Comparison of ENCODE assay signal across 17 cellular contexts in genomic region chrX:45755719-45756118, GRCh38.
A peak's percentile ranks its signal among the peaks of the same experiment; 100 is the strongest.
DNase-seq lines count a peak whose midpoint lies in the region; ATAC-seq and TF ChIP-seq lines count a peak whose summit lies in the region.
"Had no signal": no experiment of that assay in that cellular context is flagged by ENCODE, and none has a peak within 500 bp of the region (broad histone marks: within the 10 kb centered on the region; RNA-seq: fewer than 3 reads in every experiment).

No MANE protein-coding gene starts in this region.

- 52% methylated on average over 2 of the region's 2 CpGs for WGBS in smooth muscle cell (ENCODE audit: low lambda C conversion rate)

- H3K27me3 ChIP-seq in smooth muscle cell (ENCODE audit: low read depth) = no peaks in the 10 kb centered on the region
- H3K27me3 ChIP-seq: SJSA1 had no signal

- H3K36me3 ChIP-seq in KOPT-K1 (ENCODE audit: insufficient read depth, low read length) (no peaks in the 10 kb centered on the region), smooth muscle cell (ENCODE audit: low read depth) (no peaks in the 10 kb centered on the region)

- no peak for ATAC-seq in activated T-cell treated with anti-CD3 and anti-CD28 coated beads, Interleukin-2, amount 50 U/mL, for 72 hours (replicated peaks in 1 of 2)
- ATAC-seq in HG03097 (IDR thresholded peaks at IDR 0.05; ENCODE audit: low FRiP score, unreplicated experiment) = no peak
- ATAC-seq: WTC11 had no signal

- no peak overlapping the region for H2AFZ ChIP-seq in smooth muscle cell (ENCODE audit: low read depth)

- H3K9ac ChIP-seq in smooth muscle cell (ENCODE audit: low read depth) = no peak overlapping the region

- peaks cover 7 to 15% of the 10 kb centered on the region in 2 donors for H3K36me3 Mint-ChIP-seq in activated T-cell treated with anti-CD3 and anti-CD28 coated beads, Interleukin-2, amount 50 U/mL, for 72 hours (ENCODE audit: insufficient read depth in 2 of 2)
- peaks cover 34% of the 10 kb centered on the region for H3K36me3 Mint-ChIP-seq in activated naive CD8-positive, alpha-beta T cell treated with anti-CD3 and anti-CD28 coated beads for 36 hours

- peaks cover 0 to 1% of the 10 kb centered on the region in 2 donors for H3K9me3 Mint-ChIP-seq in activated T-cell treated with anti-CD3 and anti-CD28 coated beads, Interleukin-2, amount 50 U/mL, for 72 hours
- H3K9me3 Mint-ChIP-seq in activated naive CD8-positive, alpha-beta T cell treated with anti-CD3 and anti-CD28 coated beads for 36 hours = no peaks in the 10 kb centered on the region
- H3K9me3 Mint-ChIP-seq: WTC11 had no signal

- H3K4me3 ChIP-seq in smooth muscle cell = no peak overlapping the region
- H3K4me3 ChIP-seq: SJSA1 had no signal

- no peak for DNase-seq in activated T-cell treated with anti-CD3 and anti-CD28 coated beads, Interleukin-2, amount 50 U/mL, for 72 hours
- DNase-seq in activated T-cell treated with anti-CD3 and anti-CD28 coated beads, Interleukin-2, amount 50 U/mL, for 1 hour = no peak
- DNase-seq in activated naive CD8-positive, alpha-beta T cell treated with anti-CD3 and anti-CD28 coated beads for 36 hours = no peak
- DNase-seq in smooth muscle cell (lab: John Stamatoyannopoulos, UW; ENCODE audit: unreplicated experiment) = no peak
- no peak for DNase-seq in NCI-H526 treated with DMSO at 0.1 percent for 48 hours (lab: John Stamatoyannopoulos, UW)
- DNase-seq in NCI-H345 treated with DMSO at 0.1 percent for 48 hours (lab: John Stamatoyannopoulos, UW; ENCODE audit: unreplicated experiment) = no peak
- DNase-seq: activated effector memory CD4-positive, alpha-beta T cell treated with anti-CD3 and anti-CD28 coated beads, Interleukin-2, amount 50 U/mL, for 16 hours; DND-41; Karpas-422; kidney; NCI-H187 treated with DMSO at 0.1 percent for 48 hours; NCI-H82; stimulated activated CD4-positive, alpha-beta T cell treated with anti-CD3 and anti-CD28 coated beads, Interleukin-1b, Interleukin-23, amount 100 ng/mL, for 48 hours had no signal

- H3K4me1 ChIP-seq in smooth muscle cell (ENCODE audit: low read depth) = no peaks in the 10 kb centered on the region

- no peaks in the 10 kb centered on the region for H3K9me3 ChIP-seq in KOPT-K1 (ENCODE audit: insufficient read depth, low read length, poor library complexity, severe bottlenecking)
- no peaks in the 10 kb centered on the region for H3K9me3 ChIP-seq in smooth muscle cell (replicated peaks; ENCODE audit: low read depth)
- H3K9me3 ChIP-seq: SJSA1 had no signal

- H3K27ac ChIP-seq in KOPT-K1 (ENCODE audit: low read depth, low read length, poor library complexity, severe bottlenecking) (peak overlapping the region; percentile 87), smooth muscle cell (ENCODE audit: low read depth) (peak overlapping the region; percentile 88)

- H3K27ac Mint-ChIP-seq in activated T-cell treated with anti-CD3 and anti-CD28 coated beads, Interleukin-2, amount 50 U/mL, for 72 hours = peak overlapping the region; percentile 95
- peak overlapping the region; percentile 38 for H3K27ac Mint-ChIP-seq in activated naive CD8-positive, alpha-beta T cell treated with anti-CD3 and anti-CD28 coated beads for 36 hours
- H3K27ac Mint-ChIP-seq: WTC11 had no signal

- H3K79me2 ChIP-seq in smooth muscle cell (ENCODE audit: low read depth) = peaks cover 51% of the 10 kb centered on the region

- no peak for TF ChIP-seq CTCF in smooth muscle cell (IDR thresholded peaks at IDR 0.05; ENCODE audit: borderline replicate concordance, insufficient read depth, poor library complexity, severe bottlenecking)

- peaks cover 7% of the 10 kb centered on the region for H3F3A ChIP-seq in smooth muscle cell (ENCODE audit: low read depth)

- peaks cover 54% of the 10 kb centered on the region for H3K4me1 Mint-ChIP-seq in activated T-cell treated with anti-CD3 and anti-CD28 coated beads, Interleukin-2, amount 50 U/mL, for 72 hours (ENCODE audit: low read depth)
- H3K4me1 Mint-ChIP-seq in activated naive CD8-positive, alpha-beta T cell treated with anti-CD3 and anti-CD28 coated beads for 36 hours = peaks cover 50% of the 10 kb centered on the region

- H3K4me3 Mint-ChIP-seq in activated T-cell treated with anti-CD3 and anti-CD28 coated beads, Interleukin-2, amount 50 U/mL, for 72 hours = peak overlapping the region in 1 of 2 donors; percentile 81
- H3K4me3 Mint-ChIP-seq in activated naive CD8-positive, alpha-beta T cell treated with anti-CD3 and anti-CD28 coated beads for 36 hours = no peak overlapping the region
- H3K4me3 Mint-ChIP-seq: WTC11 had no signal

- H3K4me2 ChIP-seq in smooth muscle cell = no peak overlapping the region

- H3K27me3 Mint-ChIP-seq in activated T-cell treated with anti-CD3 and anti-CD28 coated beads, Interleukin-2, amount 50 U/mL, for 72 hours (ENCODE audit: low read depth) = peaks cover 13% of the 10 kb centered on the region
- no peaks in the 10 kb centered on the region for H3K27me3 Mint-ChIP-seq in activated naive CD8-positive, alpha-beta T cell treated with anti-CD3 and anti-CD28 coated beads for 36 hours

- H4K20me1 ChIP-seq in smooth muscle cell (ENCODE audit: low read depth) = peaks cover 9% of the 10 kb centered on the region
